1 cellular context compared by ENCODE assay signal in the genomic region with DNA sequence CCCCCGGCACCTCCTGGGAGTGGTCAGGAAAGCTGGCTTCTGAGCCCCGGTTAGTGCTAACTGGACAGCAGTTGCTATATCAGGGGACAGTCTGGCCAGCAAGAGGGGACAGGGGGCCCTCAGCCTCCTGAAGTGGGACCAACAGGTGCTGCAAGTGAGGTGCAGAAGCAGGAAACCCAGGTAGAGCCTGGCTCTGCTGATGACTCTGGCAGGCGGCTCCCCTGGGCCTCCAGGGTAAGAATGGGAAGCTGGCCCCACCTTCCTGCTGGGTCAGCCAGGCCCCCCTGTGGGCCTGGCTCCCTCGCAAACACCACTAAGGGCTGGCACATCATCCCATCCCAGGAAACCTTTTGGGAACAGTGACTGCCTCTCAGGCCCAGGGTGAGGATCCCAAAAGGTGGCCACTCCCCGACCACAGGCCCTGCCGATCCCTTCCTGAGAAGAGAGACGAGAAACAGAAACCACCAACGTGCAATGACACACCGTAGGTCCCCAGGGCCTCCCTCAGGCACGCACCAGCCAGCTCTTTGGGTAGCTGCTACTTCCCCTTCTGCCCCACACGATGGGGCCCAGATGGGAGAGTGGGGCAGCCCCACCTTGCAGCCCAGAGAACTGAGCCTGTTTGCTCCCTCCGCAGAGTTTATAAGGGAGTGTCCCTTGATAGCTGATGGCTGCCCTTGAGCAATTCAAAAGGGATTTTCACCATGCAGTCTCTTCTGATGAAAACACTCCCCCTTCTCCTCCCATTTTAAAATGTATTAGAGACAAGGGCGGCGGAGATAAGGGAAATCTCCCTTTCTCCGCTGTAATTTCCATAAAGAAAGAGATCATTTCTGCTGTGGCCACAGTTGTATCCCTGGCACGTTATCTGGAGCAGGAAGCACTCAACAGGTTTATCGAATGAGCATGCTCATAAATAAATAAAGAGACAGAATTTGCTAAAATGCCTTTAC.
TF ChIP-seq lines count a peak whose summit lies in the region.

No MANE protein-coding gene starts in this region.

TF ChIP-seq in GM12878, 131 proteins besides CTCF, POLR2A, EP300 and RAD21 (continued from another document and continues in another):
- TF ChIP-seq, protein P1, sequence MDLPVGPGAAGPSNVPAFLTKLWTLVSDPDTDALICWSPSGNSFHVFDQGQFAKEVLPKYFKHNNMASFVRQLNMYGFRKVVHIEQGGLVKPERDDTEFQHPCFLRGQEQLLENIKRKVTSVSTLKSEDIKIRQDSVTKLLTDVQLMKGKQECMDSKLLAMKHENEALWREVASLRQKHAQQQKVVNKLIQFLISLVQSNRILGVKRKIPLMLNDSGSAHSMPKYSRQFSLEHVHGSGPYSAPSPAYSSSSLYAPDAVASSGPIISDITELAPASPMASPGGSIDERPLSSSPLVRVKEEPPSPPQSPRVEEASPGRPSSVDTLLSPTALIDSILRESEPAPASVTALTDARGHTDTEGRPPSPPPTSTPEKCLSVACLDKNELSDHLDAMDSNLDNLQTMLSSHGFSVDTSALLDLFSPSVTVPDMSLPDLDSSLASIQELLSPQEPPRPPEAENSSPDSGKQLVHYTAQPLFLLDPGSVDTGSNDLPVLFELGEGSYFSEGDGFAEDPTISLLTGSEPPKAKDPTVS (IDR thresholded peaks at IDR 0.05; ENCODE audit: low read depth, low read length): no peak
- TF ChIP-seq LARP7 (IDR thresholded peaks at IDR 0.05) (no peak), TAF1 (IDR thresholded peaks at IDR 0.05; ENCODE audit: borderline replicate concordance, low read depth, low read length) (peak; percentile 55; the same call in 1 of the 2 replicates), SMAD5 (IDR thresholded peaks at IDR 0.05; ENCODE audit: low read depth) (no peak), KDM1A (IDR thresholded peaks at IDR 0.05; ENCODE audit: borderline replicate concordance) (no peak), MEF2A (IDR thresholded peaks at IDR 0.05; ENCODE audit: insufficient read depth, low read depth, low read length) (peak; percentile 82), RUNX3 (IDR thresholded peaks at IDR 0.05; ENCODE audit: low read length) (peak; percentile 96), CHD2 (IDR thresholded peaks at IDR 0.05; ENCODE audit: borderline replicate concordance, low read depth, low read length) (peak; percentile 91), CBX5 (IDR thresholded peaks at IDR 0.05; ENCODE audit: low read depth) (0 out of 2 replicates have a peak, but pooled peaks have one; percentile 69), MXI1 (IDR thresholded peaks at IDR 0.05; ENCODE audit: low read depth, low read length) (peak; percentile 90), IKZF2 (IDR thresholded peaks at IDR 0.05) (peak; percentile 100), NR2F1 (conservative IDR thresholded peaks at IDR 0.05) (peak; percentile 80), BMI1 (IDR thresholded peaks at IDR 0.05; ENCODE audit: borderline replicate concordance) (peak; percentile 55; the same call in 1 of the 2 replicates), JUNB (IDR thresholded peaks at IDR 0.05) (peak; percentile 65; the same call in 1 of the 2 replicates), SRF (IDR thresholded peaks at IDR 0.05; ENCODE audit: low read depth in 2 of 2, low read length in 2 of 2) (0 out of 4 replicates have a peak, but pooled peaks of 1 of the 2 experiments have one; percentile 31), ZNF207 (IDR thresholded peaks at IDR 0.05; ENCODE audit: borderline replicate concordance) (no peak; the same call in 1 of the 2 replicates), BACH1 (IDR thresholded peaks at IDR 0.05; ENCODE audit: borderline replicate concordance) (peak; percentile 90; the same call in 1 of the 2 replicates), POU2F2 (IDR thresholded peaks at IDR 0.05; ENCODE audit: borderline replicate concordance, low read depth, low read length) (peak; percentile 94), RAD51 (IDR thresholded peaks at IDR 0.05) (no peak), ZNF384 (IDR thresholded peaks at IDR 0.05; ENCODE audit: borderline replicate concordance, low read depth, low read length) (no peak), GABPA (IDR thresholded peaks at IDR 0.05; ENCODE audit: low read depth) (no peak), TBL1XR1 (IDR thresholded peaks at IDR 0.05; ENCODE audit: low read depth, low read length) (peak; percentile 87)
- TF ChIP-seq, protein P2, sequence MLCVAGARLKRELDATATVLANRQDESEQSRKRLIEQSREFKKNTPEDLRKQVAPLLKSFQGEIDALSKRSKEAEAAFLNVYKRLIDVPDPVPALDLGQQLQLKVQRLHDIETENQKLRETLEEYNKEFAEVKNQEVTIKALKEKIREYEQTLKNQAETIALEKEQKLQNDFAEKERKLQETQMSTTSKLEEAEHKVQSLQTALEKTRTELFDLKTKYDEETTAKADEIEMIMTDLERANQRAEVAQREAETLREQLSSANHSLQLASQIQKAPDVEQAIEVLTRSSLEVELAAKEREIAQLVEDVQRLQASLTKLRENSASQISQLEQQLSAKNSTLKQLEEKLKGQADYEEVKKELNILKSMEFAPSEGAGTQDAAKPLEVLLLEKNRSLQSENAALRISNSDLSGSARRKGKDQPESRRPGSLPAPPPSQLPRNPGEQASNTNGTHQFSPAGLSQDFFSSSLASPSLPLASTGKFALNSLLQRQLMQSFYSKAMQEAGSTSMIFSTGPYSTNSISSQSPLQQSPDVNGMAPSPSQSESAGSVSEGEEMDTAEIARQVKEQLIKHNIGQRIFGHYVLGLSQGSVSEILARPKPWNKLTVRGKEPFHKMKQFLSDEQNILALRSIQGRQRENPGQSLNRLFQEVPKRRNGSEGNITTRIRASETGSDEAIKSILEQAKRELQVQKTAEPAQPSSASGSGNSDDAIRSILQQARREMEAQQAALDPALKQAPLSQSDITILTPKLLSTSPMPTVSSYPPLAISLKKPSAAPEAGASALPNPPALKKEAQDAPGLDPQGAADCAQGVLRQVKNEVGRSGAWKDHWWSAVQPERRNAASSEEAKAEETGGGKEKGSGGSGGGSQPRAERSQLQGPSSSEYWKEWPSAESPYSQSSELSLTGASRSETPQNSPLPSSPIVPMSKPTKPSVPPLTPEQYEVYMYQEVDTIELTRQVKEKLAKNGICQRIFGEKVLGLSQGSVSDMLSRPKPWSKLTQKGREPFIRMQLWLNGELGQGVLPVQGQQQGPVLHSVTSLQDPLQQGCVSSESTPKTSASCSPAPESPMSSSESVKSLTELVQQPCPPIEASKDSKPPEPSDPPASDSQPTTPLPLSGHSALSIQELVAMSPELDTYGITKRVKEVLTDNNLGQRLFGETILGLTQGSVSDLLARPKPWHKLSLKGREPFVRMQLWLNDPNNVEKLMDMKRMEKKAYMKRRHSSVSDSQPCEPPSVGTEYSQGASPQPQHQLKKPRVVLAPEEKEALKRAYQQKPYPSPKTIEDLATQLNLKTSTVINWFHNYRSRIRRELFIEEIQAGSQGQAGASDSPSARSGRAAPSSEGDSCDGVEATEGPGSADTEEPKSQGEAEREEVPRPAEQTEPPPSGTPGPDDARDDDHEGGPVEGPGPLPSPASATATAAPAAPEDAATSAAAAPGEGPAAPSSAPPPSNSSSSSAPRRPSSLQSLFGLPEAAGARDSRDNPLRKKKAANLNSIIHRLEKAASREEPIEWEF (IDR thresholded peaks at IDR 0.05; ENCODE audit: insufficient replicate concordance, low read depth, low read length): peak; percentile 78
- TF ChIP-seq, protein P3, sequence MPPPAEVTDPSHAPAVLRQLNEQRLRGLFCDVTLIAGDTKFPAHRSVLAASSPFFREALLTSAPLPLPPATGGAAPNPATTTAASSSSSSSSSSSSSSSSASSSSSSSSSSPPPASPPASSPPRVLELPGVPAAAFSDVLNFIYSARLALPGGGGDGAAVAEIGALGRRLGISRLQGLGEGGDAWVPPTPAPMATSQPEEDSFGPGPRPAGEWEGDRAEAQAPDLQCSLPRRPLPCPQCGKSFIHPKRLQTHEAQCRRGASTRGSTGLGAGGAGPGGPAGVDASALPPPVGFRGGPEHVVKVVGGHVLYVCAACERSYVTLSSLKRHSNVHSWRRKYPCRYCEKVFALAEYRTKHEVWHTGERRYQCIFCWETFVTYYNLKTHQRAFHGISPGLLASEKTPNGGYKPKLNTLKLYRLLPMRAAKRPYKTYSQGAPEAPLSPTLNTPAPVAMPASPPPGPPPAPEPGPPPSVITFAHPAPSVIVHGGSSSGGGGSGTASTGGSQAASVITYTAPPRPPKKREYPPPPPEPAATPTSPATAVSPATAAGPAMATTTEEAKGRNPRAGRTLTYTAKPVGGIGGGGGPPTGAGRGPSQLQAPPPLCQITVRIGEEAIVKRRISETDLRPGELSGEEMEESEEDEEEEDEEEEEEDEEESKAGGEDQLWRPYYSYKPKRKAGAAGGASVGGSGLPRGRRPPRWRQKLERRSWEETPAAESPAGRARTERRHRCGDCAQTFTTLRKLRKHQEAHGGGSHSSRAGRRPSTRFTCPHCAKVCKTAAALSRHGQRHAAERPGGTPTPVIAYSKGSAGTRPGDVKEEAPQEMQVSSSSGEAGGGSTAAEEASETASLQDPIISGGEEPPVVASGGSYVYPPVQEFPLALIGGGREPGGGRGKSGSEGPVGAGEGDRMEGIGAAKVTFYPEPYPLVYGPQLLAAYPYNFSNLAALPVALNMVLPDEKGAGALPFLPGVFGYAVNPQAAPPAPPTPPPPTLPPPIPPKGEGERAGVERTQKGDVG (CRISPR knock-in tag; IDR thresholded peaks at IDR 0.05): 0 out of 2 replicates have a peak, but pooled peaks have one; percentile 38
- TF ChIP-seq, protein P4, sequence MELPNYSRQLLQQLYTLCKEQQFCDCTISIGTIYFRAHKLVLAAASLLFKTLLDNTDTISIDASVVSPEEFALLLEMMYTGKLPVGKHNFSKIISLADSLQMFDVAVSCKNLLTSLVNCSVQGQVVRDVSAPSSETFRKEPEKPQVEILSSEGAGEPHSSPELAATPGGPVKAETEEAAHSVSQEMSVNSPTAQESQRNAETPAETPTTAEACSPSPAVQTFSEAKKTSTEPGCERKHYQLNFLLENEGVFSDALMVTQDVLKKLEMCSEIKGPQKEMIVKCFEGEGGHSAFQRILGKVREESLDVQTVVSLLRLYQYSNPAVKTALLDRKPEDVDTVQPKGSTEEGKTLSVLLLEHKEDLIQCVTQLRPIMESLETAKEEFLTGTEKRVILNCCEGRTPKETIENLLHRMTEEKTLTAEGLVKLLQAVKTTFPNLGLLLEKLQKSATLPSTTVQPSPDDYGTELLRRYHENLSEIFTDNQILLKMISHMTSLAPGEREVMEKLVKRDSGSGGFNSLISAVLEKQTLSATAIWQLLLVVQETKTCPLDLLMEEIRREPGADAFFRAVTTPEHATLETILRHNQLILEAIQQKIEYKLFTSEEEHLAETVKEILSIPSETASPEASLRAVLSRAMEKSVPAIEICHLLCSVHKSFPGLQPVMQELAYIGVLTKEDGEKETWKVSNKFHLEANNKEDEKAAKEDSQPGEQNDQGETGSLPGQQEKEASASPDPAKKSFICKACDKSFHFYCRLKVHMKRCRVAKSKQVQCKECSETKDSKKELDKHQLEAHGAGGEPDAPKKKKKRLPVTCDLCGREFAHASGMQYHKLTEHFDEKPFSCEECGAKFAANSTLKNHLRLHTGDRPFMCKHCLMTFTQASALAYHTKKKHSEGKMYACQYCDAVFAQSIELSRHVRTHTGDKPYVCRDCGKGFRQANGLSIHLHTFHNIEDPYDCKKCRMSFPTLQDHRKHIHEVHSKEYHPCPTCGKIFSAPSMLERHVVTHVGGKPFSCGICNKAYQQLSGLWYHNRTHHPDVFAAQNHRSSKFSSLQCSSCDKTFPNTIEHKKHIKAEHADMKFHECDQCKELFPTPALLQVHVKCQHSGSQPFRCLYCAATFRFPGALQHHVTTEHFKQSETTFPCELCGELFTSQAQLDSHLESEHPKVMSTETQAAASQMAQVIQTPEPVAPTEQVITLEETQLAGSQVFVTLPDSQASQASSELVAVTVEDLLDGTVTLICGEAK (IDR thresholded peaks at IDR 0.05; ENCODE audit: borderline replicate concordance): no peak
- TF ChIP-seq, protein P5, sequence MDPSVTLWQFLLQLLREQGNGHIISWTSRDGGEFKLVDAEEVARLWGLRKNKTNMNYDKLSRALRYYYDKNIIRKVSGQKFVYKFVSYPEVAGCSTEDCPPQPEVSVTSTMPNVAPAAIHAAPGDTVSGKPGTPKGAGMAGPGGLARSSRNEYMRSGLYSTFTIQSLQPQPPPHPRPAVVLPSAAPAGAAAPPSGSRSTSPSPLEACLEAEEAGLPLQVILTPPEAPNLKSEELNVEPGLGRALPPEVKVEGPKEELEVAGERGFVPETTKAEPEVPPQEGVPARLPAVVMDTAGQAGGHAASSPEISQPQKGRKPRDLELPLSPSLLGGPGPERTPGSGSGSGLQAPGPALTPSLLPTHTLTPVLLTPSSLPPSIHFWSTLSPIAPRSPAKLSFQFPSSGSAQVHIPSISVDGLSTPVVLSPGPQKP (IDR thresholded peaks at IDR 0.05; ENCODE audit: low read depth, low read length): 0 out of 2 replicates have a peak, but pooled peaks have one; percentile 8
- TF ChIP-seq, protein P6, sequence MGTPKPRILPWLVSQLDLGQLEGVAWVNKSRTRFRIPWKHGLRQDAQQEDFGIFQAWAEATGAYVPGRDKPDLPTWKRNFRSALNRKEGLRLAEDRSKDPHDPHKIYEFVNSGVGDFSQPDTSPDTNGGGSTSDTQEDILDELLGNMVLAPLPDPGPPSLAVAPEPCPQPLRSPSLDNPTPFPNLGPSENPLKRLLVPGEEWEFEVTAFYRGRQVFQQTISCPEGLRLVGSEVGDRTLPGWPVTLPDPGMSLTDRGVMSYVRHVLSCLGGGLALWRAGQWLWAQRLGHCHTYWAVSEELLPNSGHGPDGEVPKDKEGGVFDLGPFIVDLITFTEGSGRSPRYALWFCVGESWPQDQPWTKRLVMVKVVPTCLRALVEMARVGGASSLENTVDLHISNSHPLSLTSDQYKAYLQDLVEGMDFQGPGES (IDR thresholded peaks at IDR 0.05): no peak
- TF ChIP-seq, protein P7, sequence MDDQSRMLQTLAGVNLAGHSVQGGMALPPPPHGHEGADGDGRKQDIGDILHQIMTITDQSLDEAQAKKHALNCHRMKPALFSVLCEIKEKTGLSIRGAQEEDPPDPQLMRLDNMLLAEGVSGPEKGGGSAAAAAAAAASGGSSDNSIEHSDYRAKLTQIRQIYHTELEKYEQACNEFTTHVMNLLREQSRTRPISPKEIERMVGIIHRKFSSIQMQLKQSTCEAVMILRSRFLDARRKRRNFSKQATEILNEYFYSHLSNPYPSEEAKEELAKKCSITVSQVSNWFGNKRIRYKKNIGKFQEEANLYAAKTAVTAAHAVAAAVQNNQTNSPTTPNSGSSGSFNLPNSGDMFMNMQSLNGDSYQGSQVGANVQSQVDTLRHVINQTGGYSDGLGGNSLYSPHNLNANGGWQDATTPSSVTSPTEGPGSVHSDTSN (IDR thresholded peaks at IDR 0.05; ENCODE audit: insufficient replicate concordance, low read depth, low read length): peak; percentile 39
- TF ChIP-seq, protein P8, sequence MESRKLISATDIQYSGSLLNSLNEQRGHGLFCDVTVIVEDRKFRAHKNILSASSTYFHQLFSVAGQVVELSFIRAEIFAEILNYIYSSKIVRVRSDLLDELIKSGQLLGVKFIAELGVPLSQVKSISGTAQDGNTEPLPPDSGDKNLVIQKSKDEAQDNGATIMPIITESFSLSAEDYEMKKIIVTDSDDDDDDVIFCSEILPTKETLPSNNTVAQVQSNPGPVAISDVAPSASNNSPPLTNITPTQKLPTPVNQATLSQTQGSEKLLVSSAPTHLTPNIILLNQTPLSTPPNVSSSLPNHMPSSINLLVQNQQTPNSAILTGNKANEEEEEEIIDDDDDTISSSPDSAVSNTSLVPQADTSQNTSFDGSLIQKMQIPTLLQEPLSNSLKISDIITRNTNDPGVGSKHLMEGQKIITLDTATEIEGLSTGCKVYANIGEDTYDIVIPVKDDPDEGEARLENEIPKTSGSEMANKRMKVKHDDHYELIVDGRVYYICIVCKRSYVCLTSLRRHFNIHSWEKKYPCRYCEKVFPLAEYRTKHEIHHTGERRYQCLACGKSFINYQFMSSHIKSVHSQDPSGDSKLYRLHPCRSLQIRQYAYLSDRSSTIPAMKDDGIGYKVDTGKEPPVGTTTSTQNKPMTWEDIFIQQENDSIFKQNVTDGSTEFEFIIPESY (IDR thresholded peaks at IDR 0.05): 0 out of 2 replicates have a peak, but pooled peaks have one; percentile 46
